In the genomic region with DNA sequence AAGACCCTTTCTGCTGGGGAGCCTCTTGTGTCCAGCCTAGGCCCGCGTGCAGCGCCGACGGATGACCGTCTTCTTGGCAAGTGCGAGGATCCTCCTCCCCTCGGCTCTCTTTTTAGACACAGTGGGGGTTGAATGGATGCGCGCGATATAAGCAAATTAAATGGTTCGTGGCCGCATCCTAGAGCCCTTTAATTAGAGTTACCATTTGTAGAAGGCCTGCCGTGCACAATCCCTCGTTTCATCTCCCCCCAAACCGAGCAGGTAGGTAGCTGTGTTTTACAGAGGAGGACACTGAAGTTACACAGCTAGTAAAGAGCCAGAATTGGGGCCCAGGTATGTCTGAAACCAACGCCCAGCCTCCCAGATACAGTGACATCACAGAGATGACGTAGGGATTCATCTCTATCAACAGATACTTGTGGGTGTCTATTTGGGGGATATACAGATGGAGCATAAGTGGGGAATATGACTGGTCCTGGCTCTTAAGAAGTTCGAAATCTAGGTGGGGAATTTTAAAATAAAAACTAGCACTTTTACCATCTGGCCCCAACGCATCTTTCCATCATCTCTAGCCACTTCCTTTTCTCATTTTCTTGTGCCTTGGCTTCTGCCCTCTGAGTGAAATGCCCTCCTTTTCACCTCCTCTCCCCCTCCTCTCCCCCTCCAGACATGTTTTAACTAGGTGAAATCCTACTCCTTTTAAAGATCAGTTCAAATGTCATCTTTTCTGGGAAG, we compare ENCODE assay signal across 8 cellular contexts. TPM values are rescaled to one million over a fixed set of nuclear protein-coding genes. Genes with fewer than 3 reads are reported as not detected.
DNase-seq lines count a peak whose midpoint lies in the region; ATAC-seq and TF ChIP-seq lines count a peak whose summit lies in the region.

No MANE protein-coding gene starts in this region.

- H3K9ac ChIP-seq in rectal smooth muscle tissue (ENCODE audit: low read length) = peak overlapping the region; percentile 80

- peaks cover 4% of the 10 kb centered on the region for H3K4me1 ChIP-seq in cardiac muscle cell (ENCODE audit: low read depth)
- peaks cover 10% of the 10 kb centered on the region for H3K4me1 ChIP-seq in rectal smooth muscle tissue (ENCODE audit: control insufficient read depth, insufficient read depth, low read length)

- peak overlapping the region; percentile 90 for H3K27ac Mint-ChIP-seq in activated T-helper 1 cell treated with anti-CD3 and anti-CD28 coated beads, Interleukin-12 subunit alpha, Interleukin-12 subunit beta, Interleukin-2, Interleukin-4 antibody, amounts not matched to agents 30 ng/mL and 10 ng/mL and 1 ng/mL, durations not matched to agents 14 hours and 24 hours and 36 hours

- peak overlapping the region; percentile 93 for H3K4me3 Mint-ChIP-seq in activated T-helper 1 cell treated with anti-CD3 and anti-CD28 coated beads, Interleukin-12 subunit alpha, Interleukin-12 subunit beta, Interleukin-2, Interleukin-4 antibody, amounts not matched to agents 30 ng/mL and 10 ng/mL and 1 ng/mL, durations not matched to agents 14 hours and 24 hours and 36 hours

- peak; percentile 32 for ATAC-seq in HG02798 (IDR thresholded peaks at IDR 0.05; ENCODE audit: poor library complexity, unreplicated experiment)
- ATAC-seq in left colon = no peak

- peaks cover 9% of the 10 kb centered on the region for H3K27me3 Mint-ChIP-seq in activated T-helper 1 cell treated with anti-CD3 and anti-CD28 coated beads, Interleukin-12 subunit alpha, Interleukin-12 subunit beta, Interleukin-2, Interleukin-4 antibody, amounts not matched to agents 30 ng/mL and 10 ng/mL and 1 ng/mL, durations not matched to agents 14 hours and 24 hours and 36 hours (ENCODE audit: insufficient read depth)

- intact Hi-C loops in activated T-helper 1 cell treated with anti-CD3 and anti-CD28 coated beads, Interleukin-12 subunit alpha, Interleukin-12 subunit beta, Interleukin-2, Interleukin-4 antibody, amounts not matched to agents 30 ng/mL and 10 ng/mL and 1 ng/mL, durations not matched to agents 14 hours and 24 hours and 36 hours (cut with micrococcal nuclease) = loop anchor here (1.0 to 5.0 kb wide), 5 partner anchors 29 to 682 kb away; a partner anchor contains a TSS
- intact Hi-C loops in left colon (cut with DNase I, micrococcal nuclease) = no loop called here

- no peaks in the 10 kb centered on the region for H3K9me3 Mint-ChIP-seq in activated T-helper 1 cell treated with anti-CD3 and anti-CD28 coated beads, Interleukin-12 subunit alpha, Interleukin-12 subunit beta, Interleukin-2, Interleukin-4 antibody, amounts not matched to agents 30 ng/mL and 10 ng/mL and 1 ng/mL, durations not matched to agents 14 hours and 24 hours and 36 hours

- no peaks in the 10 kb centered on the region for H3K27me3 ChIP-seq in cardiac muscle cell
- no peaks in the 10 kb centered on the region for H3K27me3 ChIP-seq in rectal smooth muscle tissue (ENCODE audit: control insufficient read depth, insufficient read depth, low read length)

- DNase-seq in DMS53 (lab: John Stamatoyannopoulos, UW) (peak; percentile 54), DMS53 treated with DMSO at 0.1 percent for 48 hours (lab: John Stamatoyannopoulos, UW; ENCODE audit: unreplicated experiment) (no peak), NCI-H446 treated with DMSO at 0.1 percent for 48 hours (lab: John Stamatoyannopoulos, UW) (peak; percentile 16), cardiac muscle cell (ENCODE audit: low read depth in 1 of 2, low spot score in 1 of 2) (peak in 1 of 2 donors; percentile 21), left colon (no peak)
- DNase-seq in activated T-helper 1 cell treated with anti-CD3 and anti-CD28 coated beads, Interleukin-12 subunit alpha, Interleukin-12 subunit beta, Interleukin-2, Interleukin-4 antibody, amounts not matched to agents 30 ng/mL and 10 ng/mL and 1 ng/mL, durations not matched to agents 14 hours and 24 hours and 36 hours (ENCODE audit: low spot score) = no peak

- H3K36me3 ChIP-seq in cardiac muscle cell = no peaks in the 10 kb centered on the region
- peaks cover 3% of the 10 kb centered on the region for H3K36me3 ChIP-seq in rectal smooth muscle tissue (ENCODE audit: control insufficient read depth, insufficient read depth, low read length)

- H3K27ac ChIP-seq in cardiac muscle cell (peak overlapping the region; percentile 98), rectal smooth muscle tissue (ENCODE audit: low read depth, low read length) (peak overlapping the region; percentile 91)

- peaks cover 20% of the 10 kb centered on the region for H3K4me1 Mint-ChIP-seq in activated T-helper 1 cell treated with anti-CD3 and anti-CD28 coated beads, Interleukin-12 subunit alpha, Interleukin-12 subunit beta, Interleukin-2, Interleukin-4 antibody, amounts not matched to agents 30 ng/mL and 10 ng/mL and 1 ng/mL, durations not matched to agents 14 hours and 24 hours and 36 hours (ENCODE audit: low read depth)

- H3K9me3 ChIP-seq in cardiac muscle cell (ENCODE audit: low read depth) = no peaks in the 10 kb centered on the region

- no peak for TF ChIP-seq CTCF in cardiac muscle cell (IDR thresholded peaks at IDR 0.05; ENCODE audit: low read depth, low read length)

- peaks cover 7% of the 10 kb centered on the region for H3K36me3 Mint-ChIP-seq in activated T-helper 1 cell treated with anti-CD3 and anti-CD28 coated beads, Interleukin-12 subunit alpha, Interleukin-12 subunit beta, Interleukin-2, Interleukin-4 antibody, amounts not matched to agents 30 ng/mL and 10 ng/mL and 1 ng/mL, durations not matched to agents 14 hours and 24 hours and 36 hours (ENCODE audit: low read depth)

- peak overlapping the region; percentile 75 for H3K4me3 ChIP-seq in cardiac muscle cell
- H3K4me3 ChIP-seq in rectal smooth muscle tissue (ENCODE audit: low read length) = peak overlapping the region; percentile 72

RNA-seq across cellular contexts. Expression of a gene that starts 0.9 kb away (rescaled TPM):
- total RNA-seq in activated T-helper 1 cell treated with anti-CD3 and anti-CD28 coated beads, Interleukin-12 subunit alpha, Interleukin-12 subunit beta, Interleukin-2, Interleukin-4 antibody, amounts not matched to agents 30 ng/mL and 10 ng/mL and 1 ng/mL, durations not matched to agents 14 hours and 24 hours and 36 hours = 15.0 and 16.1 TPM in 2 replicates
- total RNA-seq in cardiac muscle cell (14.7 and 29.5 TPM in 2 replicates), left colon (10 to 100 TPM; 30.7 to 32.9 TPM)
- 7.4 and 7.7 TPM in 2 replicates for polyA plus RNA-seq in cardiac muscle cell

RNA-seq across cellular contexts. Expression of a gene that starts 24.6 kb away (rescaled TPM):
- 0.26 and 0.61 TPM in 2 replicates for total RNA-seq in activated T-helper 1 cell treated with anti-CD3 and anti-CD28 coated beads, Interleukin-12 subunit alpha, Interleukin-12 subunit beta, Interleukin-2, Interleukin-4 antibody, amounts not matched to agents 30 ng/mL and 10 ng/mL and 1 ng/mL, durations not matched to agents 14 hours and 24 hours and 36 hours
- 2.6 and 3.8 TPM in 2 replicates for total RNA-seq in cardiac muscle cell
- 1.6 and 2.8 TPM in 2 replicates for polyA plus RNA-seq in cardiac muscle cell
- 1 to 10 TPM; 8.3 to 8.6 TPM for total RNA-seq in left colon

Comparison
In these comparisons a context has a peak if more than half of its experiments do, and no peak if none do; other contexts are left out.
1. DNase-seq: peak in DMS53 (single experiment) and NCI-H446 treated with DMSO at 0.1 percent for 48 hours (single experiment); none in DMS53 treated with DMSO at 0.1 percent for 48 hours (single experiment), activated T-helper 1 cell treated with anti-CD3 and anti-CD28 coated beads, Interleukin-12 subunit alpha, Interleukin-12 subunit beta, Interleukin-2, Interleukin-4 antibody, amounts not matched to agents 30 ng/mL and 10 ng/mL and 1 ng/mL, durations not matched to agents 14 hours and 24 hours and 36 hours (single experiment) and left colon (0 of 2).